Comparison of ENCODE assay signal across 29 cellular contexts in the genomic region with DNA sequence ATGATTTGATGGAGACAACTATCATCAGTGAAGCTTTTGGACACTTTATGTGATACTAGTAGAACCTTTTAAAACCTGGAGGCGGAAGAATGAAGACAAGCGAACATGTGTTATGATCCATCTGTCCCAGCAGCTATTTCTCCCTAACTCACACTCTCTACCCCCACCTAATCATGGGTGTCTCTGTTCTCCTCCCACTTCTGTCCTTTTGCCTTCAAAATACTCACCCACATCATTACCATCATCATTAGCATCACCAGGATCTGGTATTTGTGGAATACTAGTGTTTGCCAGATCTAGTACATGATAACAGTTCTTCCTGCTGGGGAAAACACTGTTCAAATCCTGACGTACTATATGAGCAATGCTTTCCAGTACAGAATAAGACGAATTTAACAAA.
"Had no signal": no experiment of that assay in that cellular context is flagged by ENCODE, and none has a peak within 500 bp of the region (broad histone marks: within the 10 kb centered on the region; RNA-seq: fewer than 3 reads in every experiment).

No MANE protein-coding gene starts in this region.

- H3K36me3 Mint-ChIP-seq: activated CD4-positive, alpha-beta memory T cell treated with anti-CD3 and anti-CD28 coated beads for 36 hours; activated CD8-positive, alpha-beta memory T cell treated with anti-CD3 and anti-CD28 coated beads, Interleukin-2, amount 10 ng/mL, durations not matched to agents 7 days and 5 days; activated naive CD8-positive, alpha-beta T cell had no signal

- DNase-seq: activated CD4-positive, alpha-beta memory T cell treated with anti-CD3 and anti-CD28 coated beads for 36 hours; activated CD4-positive, alpha-beta T cell treated with anti-CD3 and anti-CD28 coated beads for 36 hours; activated CD4-positive, alpha-beta T cell treated with anti-CD3 and anti-CD28 coated beads, Interleukin-2, amount 10 ng/mL, durations not matched to agents 24 days and 14 days; activated CD4-positive, CD25-positive, alpha-beta regulatory T cell; activated CD4-positive, CD25-positive, alpha-beta regulatory T cell treated with anti-CD3 and anti-CD28 coated beads, Interleukin-2, amount 50 U/mL, for 72 hours; activated CD8-positive, alpha-beta memory T cell treated with anti-CD3 and anti-CD28 coated beads, Interleukin-2, amount 10 ng/mL, durations not matched to agents 7 days and 5 days; activated CD8-positive, alpha-beta memory T cell treated with anti-CD3 and anti-CD28 coated beads, Interleukin-2, amount 50 U/mL, for 4 hours; activated CD8-positive, alpha-beta T cell treated with anti-CD3 and anti-CD28 coated beads, Interleukin-2, amount 10 ng/mL, durations not matched to agents 7 days and 5 days; activated effector memory CD4-positive, alpha-beta T cell treated with anti-CD3 and anti-CD28 coated beads, Interleukin-2, amount 50 U/mL, for 16 hours; activated naive CD4-positive, alpha-beta T cell treated with anti-CD3 and anti-CD28 coated beads, Interleukin-2, amount 50 U/mL, for 16 hours; activated T-cell treated with anti-CD3 and anti-CD28 coated beads, Interleukin-2, amount 50 U/mL, for 1 hour; activated T-cell treated with anti-CD3 and anti-CD28 coated beads, Interleukin-2, amount 50 U/mL, for 48 hours; aorta; central memory CD4-positive, alpha-beta T cell; cerebellar nuclear complex; colonic mucosa; effector CD8-positive, alpha-beta T cell; foreskin keratinocyte; gastrocnemius medialis; glutamatergic neuron; heart left ventricle; T-helper 2 cell had no signal

- H3K4me3 Mint-ChIP-seq: activated CD4-positive, alpha-beta memory T cell treated with anti-CD3 and anti-CD28 coated beads for 36 hours; activated CD4-positive, alpha-beta T cell treated with anti-CD3 and anti-CD28 coated beads for 36 hours; activated CD4-positive, alpha-beta T cell treated with anti-CD3 and anti-CD28 coated beads, Interleukin-2, amount 10 ng/mL, durations not matched to agents 24 days and 14 days; activated CD8-positive, alpha-beta memory T cell treated with anti-CD3 and anti-CD28 coated beads, Interleukin-2, amount 10 ng/mL, durations not matched to agents 7 days and 5 days; activated CD8-positive, alpha-beta T cell treated with anti-CD3 and anti-CD28 coated beads, Interleukin-2, amount 10 ng/mL, durations not matched to agents 7 days and 5 days; activated naive CD8-positive, alpha-beta T cell; activated T-helper 1 cell treated with anti-CD3 and anti-CD28 coated beads, Interleukin-12 subunit alpha, Interleukin-12 subunit beta, Interleukin-2, Interleukin-4 antibody, amounts not matched to agents 30 ng/mL and 10 ng/mL and 1 ng/mL, durations not matched to agents 14 hours and 24 hours and 36 hours; brain had no signal

- H3K4me1 ChIP-seq: breast epithelium, colonic mucosa, foreskin keratinocyte, gastrocnemius medialis, heart left ventricle had no signal

- H3K27ac ChIP-seq: breast epithelium, cardiac muscle cell, colonic mucosa, foreskin keratinocyte, gastrocnemius medialis, heart left ventricle had no signal

- H3K9me3 ChIP-seq: breast epithelium, colonic mucosa, gastrocnemius medialis, heart left ventricle had no signal

- H3K4me3 ChIP-seq: breast epithelium, cardiac muscle cell, colonic mucosa, gastrocnemius medialis, heart left ventricle had no signal

- H3K4me1 Mint-ChIP-seq: activated CD4-positive, alpha-beta T cell treated with anti-CD3 and anti-CD28 coated beads for 36 hours; activated CD4-positive, alpha-beta T cell treated with anti-CD3 and anti-CD28 coated beads, Interleukin-2, amount 10 ng/mL, durations not matched to agents 24 days and 14 days; activated CD8-positive, alpha-beta memory T cell treated with anti-CD3 and anti-CD28 coated beads, Interleukin-2, amount 10 ng/mL, durations not matched to agents 7 days and 5 days; brain had no signal

- H3K27ac Mint-ChIP-seq: activated CD4-positive, alpha-beta memory T cell treated with anti-CD3 and anti-CD28 coated beads for 36 hours; activated CD4-positive, alpha-beta T cell treated with anti-CD3 and anti-CD28 coated beads for 36 hours; activated CD4-positive, alpha-beta T cell treated with anti-CD3 and anti-CD28 coated beads, Interleukin-2, amount 10 ng/mL, durations not matched to agents 24 days and 14 days; activated CD8-positive, alpha-beta memory T cell treated with anti-CD3 and anti-CD28 coated beads, Interleukin-2, amount 10 ng/mL, durations not matched to agents 7 days and 5 days; activated CD8-positive, alpha-beta T cell treated with anti-CD3 and anti-CD28 coated beads, Interleukin-2, amount 10 ng/mL, durations not matched to agents 7 days and 5 days; activated naive CD8-positive, alpha-beta T cell; activated T-helper 1 cell treated with anti-CD3 and anti-CD28 coated beads, Interleukin-12 subunit alpha, Interleukin-12 subunit beta, Interleukin-2, Interleukin-4 antibody, amounts not matched to agents 30 ng/mL and 10 ng/mL and 1 ng/mL, durations not matched to agents 14 hours and 24 hours and 36 hours; activated T-helper 2 cell treated with anti-CD3 and anti-CD28 coated beads, Interferon-gamma antibody, Interleukin-2, Interleukin-4, amounts not matched to agents 10 μg/mL and 5 μg/mL and 100 μg/mL, durations not matched to agents 14 hours and 24 hours and 36 hours; brain had no signal

- H3K9me3 Mint-ChIP-seq: activated CD4-positive, alpha-beta memory T cell treated with anti-CD3 and anti-CD28 coated beads for 36 hours; activated CD4-positive, alpha-beta T cell treated with anti-CD3 and anti-CD28 coated beads, Interleukin-2, amount 10 ng/mL, durations not matched to agents 24 days and 14 days; activated T-helper 1 cell treated with anti-CD3 and anti-CD28 coated beads, Interleukin-12 subunit alpha, Interleukin-12 subunit beta, Interleukin-2, Interleukin-4 antibody, amounts not matched to agents 30 ng/mL and 10 ng/mL and 1 ng/mL, durations not matched to agents 14 hours and 24 hours and 36 hours; activated T-helper 2 cell treated with anti-CD3 and anti-CD28 coated beads, Interferon-gamma antibody, Interleukin-2, Interleukin-4, amounts not matched to agents 10 μg/mL and 5 μg/mL and 100 μg/mL, durations not matched to agents 14 hours and 24 hours and 36 hours had no signal

- H3K27me3 Mint-ChIP-seq: activated CD4-positive, alpha-beta T cell treated with anti-CD3 and anti-CD28 coated beads, Interleukin-2, amount 10 ng/mL, durations not matched to agents 24 days and 14 days; activated CD8-positive, alpha-beta memory T cell treated with anti-CD3 and anti-CD28 coated beads, Interleukin-2, amount 10 ng/mL, durations not matched to agents 7 days and 5 days; brain had no signal

- H3K36me3 ChIP-seq: breast epithelium, cardiac muscle cell, colonic mucosa, gastrocnemius medialis had no signal

- ATAC-seq: activated CD4-positive, alpha-beta T cell treated with anti-CD3 and anti-CD28 coated beads for 36 hours; activated CD8-positive, alpha-beta memory T cell treated with anti-CD3 and anti-CD28 coated beads, Interleukin-2, amount 10 ng/mL, durations not matched to agents 7 days and 5 days; activated CD8-positive, alpha-beta T cell treated with anti-CD3 and anti-CD28 coated beads, Interleukin-2, amount 10 ng/mL, durations not matched to agents 7 days and 5 days; esophagus mucosa; foreskin keratinocyte; gastrocnemius medialis; heart left ventricle had no signal
